In the genomic region with DNA sequence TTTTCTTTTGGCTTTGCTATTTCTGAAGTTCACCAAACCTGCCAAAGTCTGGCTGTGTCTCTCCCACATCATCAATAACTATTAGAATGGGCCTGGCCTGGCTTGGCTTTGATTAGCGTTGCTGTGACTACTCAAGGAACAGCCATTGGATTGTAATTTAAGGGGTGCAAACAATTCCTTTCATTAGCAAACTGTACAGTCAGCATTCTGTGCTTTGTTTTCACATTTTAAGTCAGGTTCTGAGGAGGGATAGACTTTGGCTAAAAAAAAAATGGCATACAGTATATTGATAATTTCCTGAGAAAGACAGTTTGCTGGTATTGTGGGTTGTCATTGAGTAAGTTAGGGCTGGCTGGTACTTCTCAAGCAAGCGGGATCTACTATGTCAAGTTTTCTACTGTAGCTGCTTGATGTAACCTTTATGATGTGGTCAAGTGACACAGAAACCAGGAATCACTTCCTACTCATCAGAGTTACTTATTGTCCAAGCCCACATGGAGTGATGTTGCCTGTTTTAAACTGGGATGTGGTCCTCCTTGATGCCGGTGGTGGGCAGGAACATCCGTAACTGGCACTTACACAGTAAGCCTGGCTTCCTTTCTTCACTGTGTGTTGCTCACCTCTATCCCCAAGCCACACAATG, we compare ENCODE assay signal across 17 cellular contexts.
"Had no signal": no experiment of that assay in that cellular context is flagged by ENCODE, and none has a peak within 500 bp of the region (broad histone marks: within the 10 kb centered on the region; RNA-seq: fewer than 3 reads in every experiment).

No MANE protein-coding gene starts in this region.

- H3K4me3 Mint-ChIP-seq: effector memory CD8-positive, alpha-beta T cell had no signal

- H3K4me3 ChIP-seq: body of pancreas, left lung, sigmoid colon, spleen, upper lobe of right lung had no signal

- H3K9me3 Mint-ChIP-seq: activated naive CD4-positive, alpha-beta T cell treated with anti-CD3 and anti-CD28 coated beads, Interleukin-2, amount 50 U/mL, for 72 hours; effector memory CD8-positive, alpha-beta T cell had no signal

- H3K27me3 ChIP-seq: body of pancreas, left lung, sigmoid colon, spleen, upper lobe of right lung had no signal

- H3K27ac Mint-ChIP-seq: effector memory CD8-positive, alpha-beta T cell had no signal

- H3K27ac ChIP-seq: body of pancreas, spleen, upper lobe of right lung, VCaP had no signal

- ATAC-seq: activated naive CD4-positive, alpha-beta T cell treated with anti-CD3 and anti-CD28 coated beads, Interleukin-2, amount 50 U/mL, for 72 hours; body of pancreas; effector memory CD8-positive, alpha-beta T cell; upper lobe of right lung had no signal

- H3K36me3 Mint-ChIP-seq: activated naive CD4-positive, alpha-beta T cell treated with anti-CD3 and anti-CD28 coated beads, Interleukin-2, amount 50 U/mL, for 72 hours had no signal

- H3K36me3 ChIP-seq: left lung, sigmoid colon, spleen, upper lobe of right lung had no signal

- H3K27me3 Mint-ChIP-seq: effector memory CD8-positive, alpha-beta T cell had no signal

- H3K9me3 ChIP-seq: body of pancreas, left lung, sigmoid colon, spleen, upper lobe of right lung had no signal

- DNase-seq: activated CD4-positive, alpha-beta T cell treated with anti-CD3 and anti-CD28 coated beads for 1 hour; activated CD4-positive, alpha-beta T cell treated with anti-CD3 and anti-CD28 coated beads, Interleukin-2, amount 50 U/mL, for 48 hours; activated gamma-delta T cell treated with Interleukin-2 at 50 U/mL for 16 hours; amygdala; body of pancreas; caudate nucleus; effector memory CD8-positive, alpha-beta T cell; glutamatergic neuron; hypothalamus; left lung; sigmoid colon; spleen; stimulated activated naive CD4-positive, alpha-beta T cell; T1000; upper lobe of right lung had no signal
